Comparison of ENCODE assay signal across 8 cellular contexts in the genomic region with DNA sequence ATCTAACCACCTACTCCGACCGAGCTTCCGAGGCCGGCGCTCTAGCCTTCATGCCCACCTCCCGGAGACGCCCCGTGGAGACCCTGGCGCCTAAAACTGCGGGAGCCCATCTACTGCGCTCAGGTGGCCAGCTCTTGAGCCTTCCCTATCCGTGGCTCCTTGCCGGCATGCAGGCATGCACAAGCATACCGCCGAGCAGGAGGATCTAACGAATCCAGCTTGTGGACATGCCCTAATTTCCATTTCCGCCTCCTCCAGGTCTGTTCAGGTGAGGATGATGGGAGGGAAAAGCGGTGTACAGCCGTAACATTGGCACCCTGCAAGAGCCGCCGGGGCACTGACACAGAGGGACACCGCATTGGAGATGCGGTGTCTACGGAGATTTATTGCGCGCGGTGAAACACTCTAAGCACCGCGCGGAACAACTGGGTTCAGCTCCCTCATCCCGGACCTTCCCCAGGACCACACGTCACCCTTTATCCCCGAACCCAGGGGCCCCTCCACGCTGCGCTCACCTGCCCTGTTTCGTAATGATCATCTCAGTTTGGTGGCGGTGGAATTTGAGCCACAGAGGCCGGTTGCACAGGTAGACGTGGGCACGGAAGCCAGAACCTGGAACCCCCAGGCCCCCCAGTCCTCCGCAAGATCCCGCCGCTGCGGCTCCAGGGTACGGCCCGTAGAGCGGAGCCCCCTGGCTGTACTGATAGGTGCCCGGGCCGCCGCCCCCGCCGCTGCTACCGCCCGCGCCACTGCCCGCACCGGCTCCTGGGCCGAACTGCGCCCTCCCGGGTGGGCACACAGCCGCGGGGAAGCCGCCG. TPM values are rescaled to one million over a fixed set of nuclear protein-coding genes. Genes with fewer than 3 reads are reported as not detected.
DNase-seq lines count a peak whose midpoint lies in the region; ATAC-seq and TF ChIP-seq lines count a peak whose summit lies in the region.

No MANE protein-coding gene starts in this region.

- peaks cover 68% of the 10 kb centered on the region for H3K27me3 Mint-ChIP-seq in activated T-cell treated with anti-CD3 and anti-CD28 coated beads, Interleukin-2, amount 50 U/mL, for 24 hours
- peaks cover under 1 to 17% of the 10 kb centered on the region in 2 donors for H3K27me3 Mint-ChIP-seq in effector memory CD8-positive, alpha-beta T cell
- H3K27me3 Mint-ChIP-seq in neural crest cell (ENCODE audit: low read depth): peaks cover 96% of the 10 kb centered on the region

- peak overlapping the region; percentile 80 for H3K4me3 Mint-ChIP-seq in activated T-cell treated with anti-CD3 and anti-CD28 coated beads, Interleukin-2, amount 50 U/mL, for 24 hours
- H3K4me3 Mint-ChIP-seq in effector memory CD8-positive, alpha-beta T cell: peak overlapping the region; percentile 100
- H3K4me3 Mint-ChIP-seq in neural crest cell: peak overlapping the region; percentile 53

- peaks cover 5% of the 10 kb centered on the region for H3K36me3 Mint-ChIP-seq in activated T-cell treated with anti-CD3 and anti-CD28 coated beads, Interleukin-2, amount 50 U/mL, for 24 hours (ENCODE audit: low read depth)
- peaks cover 74% of the 10 kb centered on the region for H3K36me3 Mint-ChIP-seq in effector memory CD8-positive, alpha-beta T cell (ENCODE audit: insufficient read depth)
- peaks cover 3% of the 10 kb centered on the region for H3K36me3 Mint-ChIP-seq in neural crest cell (ENCODE audit: low read depth)

- peak; percentile 57 for DNase-seq in activated T-cell treated with anti-CD3 and anti-CD28 coated beads, Interleukin-2, amount 50 U/mL, for 24 hours
- no peak for DNase-seq in activated T-cell treated with anti-CD3 and anti-CD28 coated beads, Interleukin-2, amount 50 U/mL, for 1 hour
- DNase-seq in NCI-H526 treated with DMSO at 0.1 percent for 48 hours (lab: John Stamatoyannopoulos, UW) (peak; percentile 45), neural crest cell (ENCODE audit: low read depth, low spot score) (no peak), NOMO-1 (lab: John Stamatoyannopoulos, UW; ENCODE audit: unreplicated experiment in 2 of 2) (no peak), NCI-H446 (lab: John Stamatoyannopoulos, UW) (no peak)
- peak in 1 of 3 experiments; percentile 33 for DNase-seq in effector memory CD8-positive, alpha-beta T cell

- peak; percentile 5 for ATAC-seq in effector memory CD8-positive, alpha-beta T cell (replicated peaks)
- no peak for ATAC-seq in GM21447 (IDR thresholded peaks at IDR 0.05; ENCODE audit: unreplicated experiment)

- H3K4me1 Mint-ChIP-seq in activated T-cell treated with anti-CD3 and anti-CD28 coated beads, Interleukin-2, amount 50 U/mL, for 24 hours (ENCODE audit: low read depth): peaks cover 42% of the 10 kb centered on the region
- H3K4me1 Mint-ChIP-seq in effector memory CD8-positive, alpha-beta T cell (ENCODE audit: low read depth in 2 of 2): peaks cover 48 to 50% of the 10 kb centered on the region in 2 donors
- H3K4me1 Mint-ChIP-seq in neural crest cell: peaks cover 28% of the 10 kb centered on the region

- H3K9me3 Mint-ChIP-seq in activated T-cell treated with anti-CD3 and anti-CD28 coated beads, Interleukin-2, amount 50 U/mL, for 24 hours: no peaks in the 10 kb centered on the region
- no peaks in the 10 kb centered on the region for H3K9me3 Mint-ChIP-seq in effector memory CD8-positive, alpha-beta T cell
- H3K9me3 Mint-ChIP-seq in neural crest cell: no peaks in the 10 kb centered on the region

- TF ChIP-seq CTCF in neural crest cell (conservative IDR thresholded peaks at IDR 0.05): no peak

- H3K27ac Mint-ChIP-seq in activated T-cell treated with anti-CD3 and anti-CD28 coated beads, Interleukin-2, amount 50 U/mL, for 24 hours: peak overlapping the region; percentile 59
- peak overlapping the region; percentile 98 to 99 for H3K27ac Mint-ChIP-seq in effector memory CD8-positive, alpha-beta T cell
- H3K27ac Mint-ChIP-seq in neural crest cell (ENCODE audit: unreplicated experiment): no peak overlapping the region

RNA-seq across cellular contexts. Expression of a gene that starts 1.0 kb away (rescaled TPM):
- not detected in 2 replicates for total RNA-seq in neural crest cell

Comparison
In these comparisons a context has a peak if more than half of its experiments do, and no peak if none do; other contexts are left out.
1. DNase-seq: peak in activated T-cell treated with anti-CD3 and anti-CD28 coated beads, Interleukin-2, amount 50 U/mL, for 24 hours (single experiment) and NCI-H526 treated with DMSO at 0.1 percent for 48 hours (single experiment); none in activated T-cell treated with anti-CD3 and anti-CD28 coated beads, Interleukin-2, amount 50 U/mL, for 1 hour (single experiment), neural crest cell (single experiment), NOMO-1 (0 of 2) and NCI-H446 (0 of 2).
2. Peak in every context shown above with its lines, with median percentiles within 50 percentile points of each other: H3K4me3 Mint-ChIP-seq.